8 cellular contexts compared by ENCODE assay signal in genomic region chr11:45371251-45371749, GRCh38.
A peak's percentile ranks its signal among the peaks of the same experiment; 100 is the strongest.
DNase-seq lines count a peak whose midpoint lies in the region; ATAC-seq, FAIRE-seq and TF ChIP-seq lines count a peak whose summit lies in the region.

No MANE protein-coding gene starts in this region.

- DNase-seq in AG10803 (ENCODE audit: low read depth) (peak; percentile 53), GM20000 (ENCODE audit: low spot score) (peak; percentile 70), NCI-H1694 (lab: John Stamatoyannopoulos, UW) (peak; percentile 82), T-helper 2 cell (peak; percentile 33 to 70 (median 43)), astrocyte of the spinal cord (ENCODE audit: low read depth, low spot score) (peak; percentile 66), small intestine (peak; percentile 38)

- H3K27ac ChIP-seq in small intestine (ENCODE audit: low read depth in 1 of 2, low read length in 1 of 2) = no peak overlapping the region

- in situ Hi-C loops in astrocyte of the spinal cord (cut with HindIII; ENCODE audit: low sequenced_read_pairs) = no loop called here

- ATAC-seq in HG03097 (IDR thresholded peaks at IDR 0.05; ENCODE audit: low FRiP score, unreplicated experiment) = no peak

- H3K36me3 ChIP-seq in iPS-15b (ENCODE audit: control insufficient read depth, insufficient read depth, low read length) (no peaks in the 10 kb centered on the region), small intestine (ENCODE audit: control insufficient read depth in 2 of 2, insufficient read depth in 2 of 2, low read length in 2 of 2) (no peaks in the 10 kb centered on the region)

- H3K27me3 ChIP-seq in iPS-15b (ENCODE audit: control insufficient read depth, insufficient read depth, low read length) (peaks cover 13% of the 10 kb centered on the region), small intestine (ENCODE audit: control insufficient read depth in 2 of 2, insufficient read depth in 2 of 2, low read length in 2 of 2) (no peaks in the 10 kb centered on the region)

- FAIRE-seq in small intestine (lab: Jason Lieb, UNC) = no peak

- H3K9me3 ChIP-seq in iPS-15b (ENCODE audit: control insufficient read depth, insufficient read depth, low read length) (no peaks in the 10 kb centered on the region), small intestine (ENCODE audit: control insufficient read depth, low read depth) (no peaks in the 10 kb centered on the region)

- H3K4me1 ChIP-seq in iPS-15b (ENCODE audit: control insufficient read depth, insufficient read depth, low read length) (peaks cover 7% of the 10 kb centered on the region), small intestine (ENCODE audit: control insufficient read depth in 2 of 2, insufficient read depth in 1 of 2, low read depth in 1 of 2, low read length in 1 of 2) (peaks cover 0 to 2% of the 10 kb centered on the region in 2 donors)

- WGBS in small intestine, 3 donors = 3 to 8% (median 8%) methylated on average over 17 to 18 of the region's 18 CpGs

- H3K4me3 ChIP-seq in AG10803 (ENCODE audit: low read length) (no peak overlapping the region), astrocyte of the spinal cord (ENCODE audit: low read depth, low read length) (no peak overlapping the region), iPS-15b (ENCODE audit: low read depth, low read length) (peak overlapping the region; percentile 57), small intestine (ENCODE audit: low read depth in 1 of 2, low read length in 2 of 2) (no peak overlapping the region)

- peak overlapping the region; percentile 57 for H3K9ac ChIP-seq in iPS-15b (ENCODE audit: low read depth, low read length)

- TF ChIP-seq CTCF in AG10803 (conservative IDR thresholded peaks at IDR 0.05; ENCODE audit: low read length) (peak; percentile 98), GM20000 (IDR thresholded peaks at IDR 0.05; ENCODE audit: extremely low read depth, missing control alignments) (peak; percentile 68), astrocyte of the spinal cord (IDR thresholded peaks at IDR 0.05; ENCODE audit: low read depth, low read length) (peak; percentile 95)
